Comparison of ENCODE assay signal across 13 cellular contexts in genomic region chr18:54148151-54148550, GRCh38.
A peak's percentile ranks its signal among the peaks of the same experiment; 100 is the strongest.
DNase-seq lines count a peak whose midpoint lies in the region; ATAC-seq and TF ChIP-seq lines count a peak whose summit lies in the region.
"Had no signal": no experiment of that assay in that cellular context is flagged by ENCODE, and none has a peak within 500 bp of the region (broad histone marks: within the 10 kb centered on the region; RNA-seq: fewer than 3 reads in every experiment).

No MANE protein-coding gene starts in this region.

- POLR2A ChIA-PET in activated CD8-positive, alpha-beta T cell treated with anti-CD3 and anti-CD28 coated beads for 36 hours (lab: Charles Lee), result interaction anchor here (1.8 kb wide), 1 partner anchor 122 kb away, joined by 8 read pairs; the partner anchor contains the start of gene POLI

- H3K4me1 ChIP-seq in ACC112 (ENCODE audit: control insufficient read depth, insufficient read depth, low read length, unreplicated experiment) (peaks cover 39% of the 10 kb centered on the region), HUES48 (ENCODE audit: control insufficient read depth, insufficient read depth, low read length) (peaks cover 13% of the 10 kb centered on the region; the same call in 1 of the 2 replicates)

- TF ChIP-seq CTCF in activated CD8-positive, alpha-beta T cell treated with anti-CD3 and anti-CD28 coated beads for 36 hours (IDR thresholded peaks at IDR 0.05), result no peak
- TF ChIP-seq CTCF in mesothelial cell of epicardium (IDR thresholded peaks at IDR 0.05; ENCODE audit: unreplicated experiment), result no peak

- no peaks in the 10 kb centered on the region for H3K79me2 ChIP-seq in ACC112 (ENCODE audit: control insufficient read depth, insufficient read depth, low read length, unreplicated experiment)

- no peak for DNase-seq in activated CD8-positive, alpha-beta T cell treated with anti-CD3 and anti-CD28 coated beads for 36 hours
- DNase-seq in mesothelial cell of epicardium (ENCODE audit: low spot score in 2 of 2, unreplicated experiment in 2 of 2) (no peak), SKM-1 treated with dmso at 0.1 percent for 144 hours (lab: John Stamatoyannopoulos, UW; ENCODE audit: unreplicated experiment) (no peak), KG1 (lab: John Stamatoyannopoulos, UW) (no peak), NCI-H1048 (lab: John Stamatoyannopoulos, UW) (no peak)
- DNase-seq: aorta; EL; MG63; stimulated activated CD8-positive, alpha-beta memory T cell treated with anti-CD3 and anti-CD28 coated beads, Interleukin-4, amount 100 ng/mL, for 48 hours had no signal

- no peak overlapping the region for H2AFZ ChIP-seq in ACC112 (ENCODE audit: low read length, unreplicated experiment)

- H3K27ac Mint-ChIP-seq in activated CD8-positive, alpha-beta T cell treated with anti-CD3 and anti-CD28 coated beads for 36 hours, result peak overlapping the region; percentile 96
- peak overlapping the region; percentile 3 for H3K27ac Mint-ChIP-seq in mesothelial cell of epicardium

- CTCF ChIA-PET in activated CD8-positive, alpha-beta T cell treated with anti-CD3 and anti-CD28 coated beads for 36 hours (lab: Charles Lee), result interaction anchor here (1.2 to 1.8 kb wide), 3 partner anchors 20 to 123 kb away, joined by 5 to 6 read pairs (median 6); no protein-coding TSS in a partner anchor

- intact Hi-C loops in activated CD8-positive, alpha-beta T cell treated with anti-CD3 and anti-CD28 coated beads for 36 hours (cut with micrococcal nuclease), result loop anchor here (2.0 to 5.0 kb wide), 3 partner anchors 63 to 139 kb away; no protein-coding TSS in a partner anchor

- peaks cover 46% of the 10 kb centered on the region for H3K4me1 Mint-ChIP-seq in activated CD8-positive, alpha-beta T cell treated with anti-CD3 and anti-CD28 coated beads for 36 hours (ENCODE audit: low read depth)
- H3K4me1 Mint-ChIP-seq in mesothelial cell of epicardium, result peaks cover 19% of the 10 kb centered on the region

- peaks cover 29% of the 10 kb centered on the region for H3K36me3 ChIP-seq in ACC112 (ENCODE audit: insufficient read depth, low read length)
- H3K36me3 ChIP-seq in HUES48 (ENCODE audit: control insufficient read depth, insufficient read depth, low read length), result no peaks in the 10 kb centered on the region

- peaks cover 1% of the 10 kb centered on the region for H3K27me3 Mint-ChIP-seq in activated CD8-positive, alpha-beta T cell treated with anti-CD3 and anti-CD28 coated beads for 36 hours
- H3K27me3 Mint-ChIP-seq in mesothelial cell of epicardium (ENCODE audit: low read depth), result no peaks in the 10 kb centered on the region

- H3K4me3 Mint-ChIP-seq in activated CD8-positive, alpha-beta T cell treated with anti-CD3 and anti-CD28 coated beads for 36 hours, result no peak overlapping the region
- H3K4me3 Mint-ChIP-seq in mesothelial cell of epicardium, result no peak overlapping the region

- ATAC-seq in activated CD8-positive, alpha-beta T cell treated with anti-CD3 and anti-CD28 coated beads for 36 hours, result no peak
- ATAC-seq in GM18520 (IDR thresholded peaks at IDR 0.05; ENCODE audit: unreplicated experiment), result no peak

- H3K27ac ChIP-seq in ACC112 (ENCODE audit: low read depth, low read length) (peak overlapping the region; percentile 99), HUES48 (ENCODE audit: low read depth, low read length) (peak overlapping the region; percentile 86)

- peaks cover 5% of the 10 kb centered on the region for H3K9me3 Mint-ChIP-seq in activated CD8-positive, alpha-beta T cell treated with anti-CD3 and anti-CD28 coated beads for 36 hours
- H3K9me3 Mint-ChIP-seq in mesothelial cell of epicardium, result peaks cover 9% of the 10 kb centered on the region

- H3K9me3 ChIP-seq in HUES48 (ENCODE audit: control insufficient read depth, insufficient read depth, low read length), result no peaks in the 10 kb centered on the region

- H3K4me3 ChIP-seq in ACC112 (ENCODE audit: low read depth, low read length), result no peak overlapping the region
- no peak overlapping the region for H3K4me3 ChIP-seq in HUES48 (ENCODE audit: low read depth, low read length)
- H3K4me3 ChIP-seq: BLaER1 treated with 17β-estradiol and CSF1 and Interleukin-3, amounts not matched to agents 10 nM and 100 nM; MG63 had no signal

- no peak overlapping the region for H3K9ac ChIP-seq in HUES48 (ENCODE audit: low read depth, low read length)

- H3K36me3 Mint-ChIP-seq in activated CD8-positive, alpha-beta T cell treated with anti-CD3 and anti-CD28 coated beads for 36 hours (ENCODE audit: low read depth), result peaks cover 24% of the 10 kb centered on the region
- peaks cover 44% of the 10 kb centered on the region for H3K36me3 Mint-ChIP-seq in mesothelial cell of epicardium

- no peaks in the 10 kb centered on the region for H3K27me3 ChIP-seq in ACC112 (ENCODE audit: insufficient read depth, low read length)
- no peaks in the 10 kb centered on the region for H3K27me3 ChIP-seq in HUES48 (ENCODE audit: control insufficient read depth, insufficient read depth, low read length)
- H3K27me3 ChIP-seq: BLaER1 treated with 17β-estradiol and CSF1 and Interleukin-3, amounts not matched to agents 10 nM and 100 nM; MG63 had no signal
